In genomic region chr12:85835417-85835809, GRCh38 we compare ENCODE assay signal across 11 cellular contexts. TPM values are rescaled to one million over a fixed set of nuclear protein-coding genes. Genes with fewer than 3 reads are reported as not detected.
DNase-seq lines count a peak whose midpoint lies in the region; ATAC-seq, FAIRE-seq and TF ChIP-seq lines count a peak whose summit lies in the region.
"Had no signal": no experiment of that assay in that cellular context is flagged by ENCODE, and none has a peak within 500 bp of the region (broad histone marks: within the 10 kb centered on the region; RNA-seq: fewer than 3 reads in every experiment).

No MANE protein-coding gene starts in this region.

- no peaks in the 10 kb centered on the region for H4K20me1 ChIP-seq in HCT116 (ENCODE audit: insufficient read depth)
- H4K20me1 ChIP-seq in keratinocyte (ENCODE audit: control insufficient read depth, extremely low read depth, insufficient read depth, low read length), result no peaks in the 10 kb centered on the region

- H3K79me2 ChIP-seq in HCT116 (ENCODE audit: insufficient read depth, low read length) (no peaks in the 10 kb centered on the region), keratinocyte (ENCODE audit: control insufficient read depth, insufficient read depth, low read length) (peaks cover 6% of the 10 kb centered on the region)

- H2AFZ ChIP-seq in HCT116 (ENCODE audit: low read depth, low read length, poor library complexity, severe bottlenecking) (peak overlapping the region; percentile 29), keratinocyte (ENCODE audit: control insufficient read depth, low read length) (peak overlapping the region; percentile 97)

- H3K4me3 ChIP-seq in HCT116 (replicated peaks in 1 of 2; ENCODE audit: low read depth in 1 of 2, low read length in 2 of 2) (no peak overlapping the region), cardiac fibroblast (replicated peaks in 1 of 2; ENCODE audit: low read depth in 2 of 2, low read length in 2 of 2) (peak overlapping the region; percentile 36 to 56), keratinocyte (ENCODE audit: control insufficient read depth in 2 of 3, extremely low read depth in 1 of 3, insufficient read depth in 2 of 3, low read depth in 1 of 3, low read length in 3 of 3) (peak overlapping the region; percentile 51 to 87 (median 69)), skeletal muscle satellite cell (ENCODE audit: low read length) (peak overlapping the region; percentile 68)

- POLR2A ChIA-PET in HCT116 (lab: Charles Lee), result no interaction called here

- no peak for ATAC-seq in HCT116
- ATAC-seq: stimulated activated effector memory CD8-positive, alpha-beta T cell treated with anti-CD3 and anti-CD28 coated beads, Interleukin-12 subunit alpha, Interleukin-12 subunit beta, amount 100 ng/mL, for 72 hours had no signal

- BruUV-seq in HCT116 (replicated peaks; lab: Mats Ljungman, UMichigan), result no TSS peak

- no peak overlapping the region for H3K9ac ChIP-seq in HCT116 (ENCODE audit: low read length)
- peak overlapping the region; percentile 89 for H3K9ac ChIP-seq in keratinocyte (ENCODE audit: control insufficient read depth, extremely low read depth, insufficient read depth, low read length)
- H3K9ac ChIP-seq in skeletal muscle satellite cell (ENCODE audit: low read depth, low read length), result peak overlapping the region; percentile 74

- dilution Hi-C loops in keratinocyte (cut with MboI; ENCODE audit: extremely low pct_ligation_motif_present, low sequenced_read_pairs), result no loop called here

- TF ChIP-seq CTCF in HCT116 (IDR thresholded peaks at IDR 0.05 in 2 of 3, conservative IDR thresholded peaks at IDR 0.05 in 1 of 3; ENCODE audit: borderline replicate concordance in 1 of 3, insufficient read depth in 1 of 3, low read depth in 2 of 3, low read length in 2 of 3) (no peak), cardiac fibroblast (IDR thresholded peaks at IDR 0.05; ENCODE audit: low read depth, low read length) (no peak), keratinocyte (optimal IDR thresholded peaks at IDR 0.05 in 1 of 3, IDR thresholded peaks at IDR 0.05 in 1 of 3, conservative IDR thresholded peaks at IDR 0.05 in 1 of 3; ENCODE audit: extremely low read depth in 1 of 3, insufficient read depth in 2 of 3, low read length in 3 of 3) (no peak)

- CTCF ChIA-PET in HCT116 (lab: Charles Lee), result no interaction called here

- no peak overlapping the region for H3K4me2 ChIP-seq in HCT116 (ENCODE audit: low read length)
- H3K4me2 ChIP-seq in keratinocyte (ENCODE audit: control insufficient read depth, extremely low read depth, insufficient read depth, low read depth, low read length), result peak overlapping the region; percentile 92
- peak overlapping the region; percentile 89 for H3K4me2 ChIP-seq in skeletal muscle satellite cell (ENCODE audit: low read length)

- no peaks in the 10 kb centered on the region for H3K9me2 ChIP-seq in HCT116 (ENCODE audit: insufficient read depth)

- TF ChIP-seq POLR2A in HCT116 (IDR thresholded peaks at IDR 0.05; ENCODE audit: borderline replicate concordance, extremely low read depth, insufficient read depth, insufficient read length), result no peak

- H3K4me1 ChIP-seq in HCT116 (ENCODE audit: control insufficient read depth in 1 of 2, insufficient read depth in 2 of 2, low read length in 2 of 2), result no peaks in the 10 kb centered on the region
- H3K4me1 ChIP-seq in keratinocyte (ENCODE audit: control insufficient read depth, extremely low read depth, insufficient read depth, low read length), result peaks cover 30% of the 10 kb centered on the region
- H3K4me1 ChIP-seq in skeletal muscle satellite cell (ENCODE audit: control insufficient read depth, insufficient read depth, low read length), result peaks cover 30% of the 10 kb centered on the region

- DNase-seq in HCT116 (ENCODE audit: low read depth, low spot score) (no peak), cardiac fibroblast (ENCODE audit: low read depth in 2 of 2) (peak; percentile 30 to 56), keratinocyte (ENCODE audit: low read depth, low spot score) (no peak), NK-92 (lab: John Stamatoyannopoulos, UW; ENCODE audit: unreplicated experiment) (no peak), NCI-H748 treated with DMSO at 0.1 percent for 48 hours (lab: John Stamatoyannopoulos, UW) (no peak), SIG-M5 treated with dmso at 0.1 percent for 504 hours (lab: John Stamatoyannopoulos, UW; ENCODE audit: unreplicated experiment) (no peak), EL (no peak)
- DNase-seq: HCEC 1CT, posterior cingulate gyrus had no signal

- H3K27me3 ChIP-seq in HCT116 (ENCODE audit: insufficient read depth, low read length), result no peaks in the 10 kb centered on the region
- H3K27me3 ChIP-seq in keratinocyte (ENCODE audit: control insufficient read depth, extremely low read depth, insufficient read depth, low read length), result no peaks in the 10 kb centered on the region
- no peaks in the 10 kb centered on the region for H3K27me3 ChIP-seq in skeletal muscle satellite cell (ENCODE audit: control insufficient read depth, insufficient read depth, low read length)

- H3K36me3 ChIP-seq in HCT116 (ENCODE audit: control insufficient read depth in 1 of 2, insufficient read depth in 2 of 2, low read length in 2 of 2), result no peaks in the 10 kb centered on the region
- no peaks in the 10 kb centered on the region for H3K36me3 ChIP-seq in keratinocyte (ENCODE audit: control insufficient read depth in 2 of 2, extremely low read depth in 1 of 2, insufficient read depth in 2 of 2, low read length in 2 of 2)
- no peaks in the 10 kb centered on the region for H3K36me3 ChIP-seq in skeletal muscle satellite cell (ENCODE audit: insufficient read depth, low read length)

- peak; percentile 41 for FAIRE-seq in keratinocyte (lab: Jason Lieb, UNC)

- H3K9me3 ChIP-seq in HCT116 (ENCODE audit: control insufficient read depth in 1 of 2, insufficient read depth in 1 of 2, low read depth in 1 of 2, low read length in 2 of 2) (no peaks in the 10 kb centered on the region), keratinocyte (ENCODE audit: control insufficient read depth, low read depth, low read length) (no peaks in the 10 kb centered on the region), skeletal muscle satellite cell (replicated peaks; ENCODE audit: low read length) (no peaks in the 10 kb centered on the region)

- RAD21 ChIA-PET in HCT116 (lab: Charles Lee; ENCODE audit: low non-redundant PET in 1 of 2, low total read pairs in 2 of 2, uncharacterized antibody in 2 of 2, unreplicated experiment in 2 of 2), result no interaction called here

- no peak overlapping the region for H3K27ac ChIP-seq in HCT116 (ENCODE audit: low read depth, low read length)
- peak overlapping the region; percentile 91 for H3K27ac ChIP-seq in keratinocyte (ENCODE audit: control insufficient read depth, insufficient read depth, low read length)

- no peaks in the 10 kb centered on the region for H3K9me1 ChIP-seq in keratinocyte (ENCODE audit: control insufficient read depth, extremely low read depth, insufficient read depth, low read length)

- intact Hi-C loops in HCT116 (cut with micrococcal nuclease), result no loop called here

- TF ChIP-seq RAD21 in HCT116 (IDR thresholded peaks at IDR 0.05; ENCODE audit: low read depth), result no peak

TF ChIP-seq in HCT116, 20 proteins besides CTCF, POLR2A, EP300 and RAD21:
- TF ChIP-seq FOSL1 (IDR thresholded peaks at IDR 0.05; ENCODE audit: low read depth), result no peak
TF ChIP-seq in HCT116: peak in this region for 0.

RNA-seq across cellular contexts. Expression of gene RASSF9, which starts 0.8 kb away (rescaled TPM):
- not detected for total RNA-seq in HCT116 (2021; ENCODE audit: unreplicated experiment)
- 0.01 TPM in 1 of 2 replicates, not detected in the other for polyA plus RNA-seq in HCT116 (2012)
- 2.5 to 4.7 TPM (median 4.2 TPM) in 3 replicates for polyA plus RNA-seq in keratinocyte
- polyA plus RNA-seq in keratinocyte (2011; ENCODE audit: low read depth), result 1.4 TPM
- 1.6 and 3.1 TPM in 2 replicates for polyA plus RNA-seq in keratinocyte (2011; cell fraction: cytosol; rRNA removed)
- 4.5 and 6.0 TPM in 2 replicates for polyA plus RNA-seq in keratinocyte (2011; cell fraction: nucleus; rRNA removed)
- 1.6 and 2.2 TPM in 2 replicates for polyA plus RNA-seq in keratinocyte (2012; ENCODE audit: low replicate concordance)
- polyA minus RNA-seq in keratinocyte, result 1.4 to 4.9 TPM (median 3.8 TPM) in 3 replicates
- polyA minus RNA-seq in keratinocyte (2011; cell fraction: cytosol; rRNA and poly(A)+ RNA removed), result 1.9 TPM
- polyA minus RNA-seq in keratinocyte (2011; cell fraction: nucleus; rRNA and poly(A)+ RNA removed), result 4.6 and 9.6 TPM in 2 replicates
- total RNA-seq in skeletal muscle satellite cell (2012; rRNA removed), result under 0.01 and 0.25 TPM in 2 replicates

RNA-seq across cellular contexts. Expression of gene NTS, which starts 38.7 kb away (rescaled TPM):
- total RNA-seq in HCT116 (2021; ENCODE audit: unreplicated experiment), result not detected
- 0.04 TPM in 1 of 2 replicates, not detected in the other for polyA plus RNA-seq in HCT116 (2012)
- polyA plus RNA-seq in keratinocyte, result not detected in 3 replicates
- polyA plus RNA-seq in keratinocyte (2011; ENCODE audit: low read depth), result not detected
- not detected in 2 replicates for polyA plus RNA-seq in keratinocyte (2011; cell fraction: cytosol; rRNA removed)
- polyA plus RNA-seq in keratinocyte (2011; cell fraction: nucleus; rRNA removed), result not detected in 2 replicates
- not detected in 2 replicates for polyA plus RNA-seq in keratinocyte (2012; ENCODE audit: low replicate concordance)
- not detected in 3 replicates for polyA minus RNA-seq in keratinocyte
- not detected for polyA minus RNA-seq in keratinocyte (2011; cell fraction: cytosol; rRNA and poly(A)+ RNA removed)
- not detected in 2 replicates for polyA minus RNA-seq in keratinocyte (2011; cell fraction: nucleus; rRNA and poly(A)+ RNA removed)
- not detected in 2 replicates for total RNA-seq in skeletal muscle satellite cell (2012; rRNA removed)

Comparison
In these comparisons a context has a peak if more than half of its experiments do, and no peak if none do; other contexts are left out.
1. DNase-seq: peak in cardiac fibroblast (2 of 2); none in HCT116 (single experiment), keratinocyte (single experiment), NK-92 (single experiment), NCI-H748 treated with DMSO at 0.1 percent for 48 hours (single experiment), SIG-M5 treated with dmso at 0.1 percent for 504 hours (single experiment) and EL (single experiment).
2. H3K4me3 ChIP-seq: peak in cardiac fibroblast (2 of 2), keratinocyte (3 of 3) and skeletal muscle satellite cell (single experiment); none in HCT116 (0 of 2).